8 cellular contexts compared by ENCODE assay signal in genomic region chr3:37243811-37244748, GRCh38. TPM values are rescaled to one million over a fixed set of nuclear protein-coding genes. Genes with fewer than 3 reads are reported as not detected.
DNase-seq lines count a peak whose midpoint lies in the region; ATAC-seq and TF ChIP-seq lines count a peak whose summit lies in the region.

No MANE protein-coding gene starts in this region.

- peaks cover 50% of the 10 kb centered on the region for H3K4me1 Mint-ChIP-seq in activated CD4-positive, alpha-beta memory T cell treated with anti-CD3 and anti-CD28 coated beads for 36 hours (ENCODE audit: low read depth)
- peaks cover 40 to 56% of the 10 kb centered on the region in 2 donors for H3K4me1 Mint-ChIP-seq in effector memory CD8-positive, alpha-beta T cell (ENCODE audit: low read depth in 2 of 2)

- H3K4me1 ChIP-seq in BLaER1 = peaks cover 50% of the 10 kb centered on the region

- peak; percentile 76 for DNase-seq in LNCaP clone FGC (ENCODE audit: low read depth)
- DNase-seq in activated CD4-positive, alpha-beta memory T cell treated with anti-CD3 and anti-CD28 coated beads for 36 hours = peak; percentile 68
- DNase-seq in effector memory CD8-positive, alpha-beta T cell = peak in 2 of 3 experiments; percentile 4 to 7
- peak; percentile 81 to 86 for DNase-seq in lung microvascular endothelial cell (ENCODE audit: low read depth in 2 of 2)
- peak; percentile 8 to 21 for DNase-seq in stimulated activated CD8-positive, alpha-beta memory T cell treated with anti-CD3 and anti-CD28 coated beads, Interleukin-15, amount 100 ng/mL, for 4 hours (ENCODE audit: low read depth in 2 of 2)

- peak overlapping the region; percentile 92 for H3K9ac ChIP-seq in BLaER1

- peak; percentile 30 for ATAC-seq in GM19452 (IDR thresholded peaks at IDR 0.05; ENCODE audit: unreplicated experiment)
- ATAC-seq in effector memory CD8-positive, alpha-beta T cell (replicated peaks) = no peak
- ATAC-seq in GM21381 (IDR thresholded peaks at IDR 0.05; ENCODE audit: unreplicated experiment) = no peak

- H3K36me3 Mint-ChIP-seq in activated CD4-positive, alpha-beta memory T cell treated with anti-CD3 and anti-CD28 coated beads for 36 hours = peaks cover 10% of the 10 kb centered on the region
- H3K36me3 Mint-ChIP-seq in effector memory CD8-positive, alpha-beta T cell (ENCODE audit: insufficient read depth) = peaks cover 24% of the 10 kb centered on the region

- CTCF ChIA-PET in activated CD4-positive, alpha-beta memory T cell treated with anti-CD3 and anti-CD28 coated beads for 36 hours (lab: Charles Lee) = interaction anchor here (0.6 to 1.6 kb wide), 2 partner anchors 31 to 96 kb away, joined by 3 to 5 read pairs; no protein-coding TSS in a partner anchor

- no peaks in the 10 kb centered on the region for H3K27me3 ChIP-seq in BLaER1

- H3K4me3 ChIP-seq in BLaER1 = peak overlapping the region; percentile 89
- peak overlapping the region; percentile 88 for H3K4me3 ChIP-seq in LNCaP clone FGC (ENCODE audit: low read depth, low read length)

- intact Hi-C loops in activated CD4-positive, alpha-beta memory T cell treated with anti-CD3 and anti-CD28 coated beads for 36 hours (cut with micrococcal nuclease) = loop anchor here (2.0 kb wide), 1 partner anchor 19 kb away; no protein-coding TSS in a partner anchor

- peak overlapping the region; percentile 91 for H3K27ac ChIP-seq in BLaER1

- H3K27ac Mint-ChIP-seq in activated CD4-positive, alpha-beta memory T cell treated with anti-CD3 and anti-CD28 coated beads for 36 hours = peak overlapping the region; percentile 97
- H3K27ac Mint-ChIP-seq in effector memory CD8-positive, alpha-beta T cell = peak overlapping the region; percentile 97 to 98

- H3K9me3 ChIP-seq in BLaER1 = no peaks in the 10 kb centered on the region

- TF ChIP-seq CTCF in LNCaP clone FGC (IDR thresholded peaks at IDR 0.05; ENCODE audit: control insufficient read depth, extremely low read depth, insufficient read depth) = no peak

- H4K20me1 ChIP-seq in BLaER1 = peaks cover 54% of the 10 kb centered on the region

- H3K27me3 Mint-ChIP-seq in activated CD4-positive, alpha-beta memory T cell treated with anti-CD3 and anti-CD28 coated beads for 36 hours = no peaks in the 10 kb centered on the region
- no peaks in the 10 kb centered on the region for H3K27me3 Mint-ChIP-seq in effector memory CD8-positive, alpha-beta T cell

- H3K4me3 Mint-ChIP-seq in activated CD4-positive, alpha-beta memory T cell treated with anti-CD3 and anti-CD28 coated beads for 36 hours = peak overlapping the region; percentile 98
- peak overlapping the region; percentile 91 to 96 for H3K4me3 Mint-ChIP-seq in effector memory CD8-positive, alpha-beta T cell

- H3K9me3 Mint-ChIP-seq in activated CD4-positive, alpha-beta memory T cell treated with anti-CD3 and anti-CD28 coated beads for 36 hours = no peaks in the 10 kb centered on the region
- no peaks in the 10 kb centered on the region for H3K9me3 Mint-ChIP-seq in effector memory CD8-positive, alpha-beta T cell

- POLR2A ChIA-PET in activated CD4-positive, alpha-beta memory T cell treated with anti-CD3 and anti-CD28 coated beads for 36 hours (lab: Charles Lee) = no interaction called here

- H3K36me3 ChIP-seq in BLaER1 = 0 out of 2 replicates have a peak, but pooled peaks cover 10% of the 10 kb centered on the region

- peak overlapping the region; percentile 83 for H3K4me2 ChIP-seq in BLaER1

RNA-seq across cellular contexts. Expression of gene GOLGA4, which starts 1.0 kb away (rescaled TPM):
- 10 to 100 TPM; 32.3 to 34.3 TPM for total RNA-seq in activated CD4-positive, alpha-beta memory T cell treated with anti-CD3 and anti-CD28 coated beads for 36 hours
- total RNA-seq in lung microvascular endothelial cell = 27.0 and 40.1 TPM in 2 replicates

Comparison
In these comparisons a context has a peak if more than half of its experiments do, and no peak if none do; other contexts are left out.
1. DNase-seq: peak in every context shown above with its lines; median percentile 84 in lung microvascular endothelial cell; 76 in LNCaP clone FGC; 68 in activated CD4-positive, alpha-beta memory T cell treated with anti-CD3 and anti-CD28 coated beads for 36 hours; 14 in stimulated activated CD8-positive, alpha-beta memory T cell treated with anti-CD3 and anti-CD28 coated beads, Interleukin-15, amount 100 ng/mL, for 4 hours; 6 in effector memory CD8-positive, alpha-beta T cell.